1 cellular context compared by ENCODE assay signal in the genomic region with DNA sequence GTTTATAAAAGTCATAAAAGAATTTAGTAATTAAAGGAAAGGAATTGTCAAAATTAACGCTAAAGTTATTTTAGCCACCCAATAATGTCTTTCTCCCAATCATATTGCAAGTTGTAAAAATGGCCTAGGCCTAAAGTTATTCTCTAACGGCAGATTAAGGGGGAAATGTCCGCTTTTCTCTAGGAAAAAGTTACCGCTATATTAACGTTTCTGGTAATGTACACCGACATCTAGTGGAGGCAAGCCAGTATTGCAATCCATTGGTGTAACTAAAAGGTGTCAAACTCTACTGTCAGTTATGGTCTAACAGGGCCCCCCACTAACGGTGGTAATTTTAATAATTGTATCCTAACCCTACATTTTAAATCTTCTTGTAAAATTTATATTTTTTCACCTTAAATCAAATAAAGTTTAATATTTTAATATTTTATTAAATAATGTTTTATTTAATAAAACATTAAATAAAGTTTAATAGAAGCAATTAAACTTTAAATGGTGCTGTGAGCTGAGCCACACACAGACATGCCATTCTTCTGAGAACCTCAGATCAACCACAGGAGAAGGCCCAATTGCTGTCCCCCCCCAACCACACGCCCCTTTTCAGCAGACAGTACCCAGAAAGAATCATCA.
TF ChIP-seq lines count a peak whose summit lies in the region.

No MANE protein-coding gene starts in this region.

TF ChIP-seq in K562, 482 proteins besides CTCF, POLR2A, EP300 and RAD21 (continues in another document):
- TF ChIP-seq RHOXF2B (CRISPR knock-in tag; conservative IDR thresholded peaks at IDR 0.05) (no peak), ZNF124 (CRISPR knock-in tag; IDR thresholded peaks at IDR 0.05) (no peak), CC2D1A (IDR thresholded peaks at IDR 0.05) (peak; percentile 81), BRD4 (IDR thresholded peaks at IDR 0.05) (no peak), NFXL1 (CRISPR knock-in tag; IDR thresholded peaks at IDR 0.05) (no peak), RB1 (IDR thresholded peaks at IDR 0.05; ENCODE audit: low read depth) (no peak), NFATC3 (IDR thresholded peaks at IDR 0.05) (no peak), FOXM1 (IDR thresholded peaks at IDR 0.05; ENCODE audit: low read depth) (no peak), FOXM1 (CRISPR knock-in tag; IDR thresholded peaks at IDR 0.05; ENCODE audit: low read depth) (no peak), RBFOX2 (IDR thresholded peaks at IDR 0.05; ENCODE audit: low read depth, low read length) (no peak), ATF7 (IDR thresholded peaks at IDR 0.05) (no peak), CBX3 (IDR thresholded peaks at IDR 0.05; ENCODE audit: borderline replicate concordance in 1 of 2, low read length in 2 of 2) (peak in 1 of 2 experiments; percentile 77; a peak in 1 of 3 replicates), HIVEP1 (CRISPR knock-in tag; IDR thresholded peaks at IDR 0.05) (no peak), SIRT6 (IDR thresholded peaks at IDR 0.05; ENCODE audit: low read depth, low read length) (no peak), ETS2 (tag; IDR thresholded peaks at IDR 0.05; ENCODE audit: borderline replicate concordance, poor library complexity, severe bottlenecking) (no peak), ZNF239 (CRISPR knock-in tag; IDR thresholded peaks at IDR 0.05) (no peak), CXXC5 (CRISPR knock-in tag; IDR thresholded peaks at IDR 0.05) (no peak), ZNF354B (CRISPR knock-in tag; IDR thresholded peaks at IDR 0.05) (no peak), TSC22D4 (tag; IDR thresholded peaks at IDR 0.05) (no peak), POLR2H (tag; IDR thresholded peaks at IDR 0.05; ENCODE audit: low read depth) (no peak), U2AF2 (optimal IDR thresholded peaks at IDR 0.05; ENCODE audit: low read depth, low read length) (no peak), SMARCE1 (IDR thresholded peaks at IDR 0.05) (no peak), MEIS2 (IDR thresholded peaks at IDR 0.05; ENCODE audit: partially characterized antibody) (no peak), ZNF134 (CRISPR knock-in tag; conservative IDR thresholded peaks at IDR 0.05) (no peak), ZNF445 (CRISPR knock-in tag; IDR thresholded peaks at IDR 0.05; ENCODE audit: low read depth) (no peak), POLR2AphosphoS5 (IDR thresholded peaks at IDR 0.05; ENCODE audit: control insufficient read depth, insufficient read depth, low read depth, low read length) (no peak), FOXK2 (conservative IDR thresholded peaks at IDR 0.05 in 1 of 2, IDR thresholded peaks at IDR 0.05 in 1 of 2; ENCODE audit: low read depth in 2 of 2) (no peak), HMGN3 (IDR thresholded peaks at IDR 0.05; ENCODE audit: borderline replicate concordance, extremely low read depth, insufficient read length, low read depth, low read length) (no peak), SNIP1 (IDR thresholded peaks at IDR 0.05; ENCODE audit: low read depth) (no peak), ZC3H4 (CRISPR knock-in tag; IDR thresholded peaks at IDR 0.05; ENCODE audit: borderline replicate concordance) (no peak), HMG20B (CRISPR knock-in tag; IDR thresholded peaks at IDR 0.05) (no peak), ZNF780A (CRISPR knock-in tag; IDR thresholded peaks at IDR 0.05) (no peak), SMC3 (conservative IDR thresholded peaks at IDR 0.05; ENCODE audit: insufficient read depth, low read depth, low read length) (peak; percentile 55), KLF16 (IDR thresholded peaks at IDR 0.05) (peak; percentile 8; the same call in 1 of the 2 replicates), BCOR (IDR thresholded peaks at IDR 0.05) (no peak)
- TF ChIP-seq, protein P1, sequence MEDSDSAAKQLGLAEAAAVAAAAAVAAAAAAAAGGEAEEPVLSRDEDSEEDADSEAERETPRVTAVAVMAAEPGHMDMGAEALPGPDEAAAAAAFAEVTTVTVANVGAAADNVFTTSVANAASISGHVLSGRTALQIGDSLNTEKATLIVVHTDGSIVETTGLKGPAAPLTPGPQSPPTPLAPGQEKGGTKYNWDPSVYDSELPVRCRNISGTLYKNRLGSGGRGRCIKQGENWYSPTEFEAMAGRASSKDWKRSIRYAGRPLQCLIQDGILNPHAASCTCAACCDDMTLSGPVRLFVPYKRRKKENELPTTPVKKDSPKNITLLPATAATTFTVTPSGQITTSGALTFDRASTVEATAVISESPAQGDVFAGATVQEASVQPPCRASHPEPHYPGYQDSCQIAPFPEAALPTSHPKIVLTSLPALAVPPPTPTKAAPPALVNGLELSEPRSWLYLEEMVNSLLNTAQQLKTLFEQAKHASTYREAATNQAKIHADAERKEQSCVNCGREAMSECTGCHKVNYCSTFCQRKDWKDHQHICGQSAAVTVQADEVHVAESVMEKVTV (CRISPR knock-in tag; IDR thresholded peaks at IDR 0.05) = peak; percentile 35; the same call in 1 of the 2 replicates
- TF ChIP-seq, protein P2, sequence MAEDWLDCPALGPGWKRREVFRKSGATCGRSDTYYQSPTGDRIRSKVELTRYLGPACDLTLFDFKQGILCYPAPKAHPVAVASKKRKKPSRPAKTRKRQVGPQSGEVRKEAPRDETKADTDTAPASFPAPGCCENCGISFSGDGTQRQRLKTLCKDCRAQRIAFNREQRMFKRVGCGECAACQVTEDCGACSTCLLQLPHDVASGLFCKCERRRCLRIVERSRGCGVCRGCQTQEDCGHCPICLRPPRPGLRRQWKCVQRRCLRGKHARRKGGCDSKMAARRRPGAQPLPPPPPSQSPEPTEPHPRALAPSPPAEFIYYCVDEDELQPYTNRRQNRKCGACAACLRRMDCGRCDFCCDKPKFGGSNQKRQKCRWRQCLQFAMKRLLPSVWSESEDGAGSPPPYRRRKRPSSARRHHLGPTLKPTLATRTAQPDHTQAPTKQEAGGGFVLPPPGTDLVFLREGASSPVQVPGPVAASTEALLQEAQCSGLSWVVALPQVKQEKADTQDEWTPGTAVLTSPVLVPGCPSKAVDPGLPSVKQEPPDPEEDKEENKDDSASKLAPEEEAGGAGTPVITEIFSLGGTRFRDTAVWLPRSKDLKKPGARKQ (CRISPR knock-in tag; IDR thresholded peaks at IDR 0.05) = 0 out of 2 replicates have a peak, but pooled peaks have one; percentile 65
- TF ChIP-seq, protein P3, sequence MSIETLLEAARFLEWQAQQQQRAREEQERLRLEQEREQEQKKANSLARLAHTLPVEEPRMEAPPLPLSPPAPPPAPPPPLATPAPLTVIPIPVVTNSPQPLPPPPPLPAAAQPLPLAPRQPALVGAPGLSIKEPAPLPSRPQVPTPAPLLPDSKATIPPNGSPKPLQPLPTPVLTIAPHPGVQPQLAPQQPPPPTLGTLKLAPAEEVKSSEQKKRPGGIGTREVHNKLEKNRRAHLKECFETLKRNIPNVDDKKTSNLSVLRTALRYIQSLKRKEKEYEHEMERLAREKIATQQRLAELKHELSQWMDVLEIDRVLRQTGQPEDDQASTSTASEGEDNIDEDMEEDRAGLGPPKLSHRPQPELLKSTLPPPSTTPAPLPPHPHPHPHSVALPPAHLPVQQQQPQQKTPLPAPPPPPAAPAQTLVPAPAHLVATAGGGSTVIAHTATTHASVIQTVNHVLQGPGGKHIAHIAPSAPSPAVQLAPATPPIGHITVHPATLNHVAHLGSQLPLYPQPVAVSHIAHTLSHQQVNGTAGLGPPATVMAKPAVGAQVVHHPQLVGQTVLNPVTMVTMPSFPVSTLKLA (conservative IDR thresholded peaks at IDR 0.05) = 0 out of 4 replicates have a peak, but pooled peaks of 1 of the 2 experiments have one; percentile 12
- TF ChIP-seq, protein P4, sequence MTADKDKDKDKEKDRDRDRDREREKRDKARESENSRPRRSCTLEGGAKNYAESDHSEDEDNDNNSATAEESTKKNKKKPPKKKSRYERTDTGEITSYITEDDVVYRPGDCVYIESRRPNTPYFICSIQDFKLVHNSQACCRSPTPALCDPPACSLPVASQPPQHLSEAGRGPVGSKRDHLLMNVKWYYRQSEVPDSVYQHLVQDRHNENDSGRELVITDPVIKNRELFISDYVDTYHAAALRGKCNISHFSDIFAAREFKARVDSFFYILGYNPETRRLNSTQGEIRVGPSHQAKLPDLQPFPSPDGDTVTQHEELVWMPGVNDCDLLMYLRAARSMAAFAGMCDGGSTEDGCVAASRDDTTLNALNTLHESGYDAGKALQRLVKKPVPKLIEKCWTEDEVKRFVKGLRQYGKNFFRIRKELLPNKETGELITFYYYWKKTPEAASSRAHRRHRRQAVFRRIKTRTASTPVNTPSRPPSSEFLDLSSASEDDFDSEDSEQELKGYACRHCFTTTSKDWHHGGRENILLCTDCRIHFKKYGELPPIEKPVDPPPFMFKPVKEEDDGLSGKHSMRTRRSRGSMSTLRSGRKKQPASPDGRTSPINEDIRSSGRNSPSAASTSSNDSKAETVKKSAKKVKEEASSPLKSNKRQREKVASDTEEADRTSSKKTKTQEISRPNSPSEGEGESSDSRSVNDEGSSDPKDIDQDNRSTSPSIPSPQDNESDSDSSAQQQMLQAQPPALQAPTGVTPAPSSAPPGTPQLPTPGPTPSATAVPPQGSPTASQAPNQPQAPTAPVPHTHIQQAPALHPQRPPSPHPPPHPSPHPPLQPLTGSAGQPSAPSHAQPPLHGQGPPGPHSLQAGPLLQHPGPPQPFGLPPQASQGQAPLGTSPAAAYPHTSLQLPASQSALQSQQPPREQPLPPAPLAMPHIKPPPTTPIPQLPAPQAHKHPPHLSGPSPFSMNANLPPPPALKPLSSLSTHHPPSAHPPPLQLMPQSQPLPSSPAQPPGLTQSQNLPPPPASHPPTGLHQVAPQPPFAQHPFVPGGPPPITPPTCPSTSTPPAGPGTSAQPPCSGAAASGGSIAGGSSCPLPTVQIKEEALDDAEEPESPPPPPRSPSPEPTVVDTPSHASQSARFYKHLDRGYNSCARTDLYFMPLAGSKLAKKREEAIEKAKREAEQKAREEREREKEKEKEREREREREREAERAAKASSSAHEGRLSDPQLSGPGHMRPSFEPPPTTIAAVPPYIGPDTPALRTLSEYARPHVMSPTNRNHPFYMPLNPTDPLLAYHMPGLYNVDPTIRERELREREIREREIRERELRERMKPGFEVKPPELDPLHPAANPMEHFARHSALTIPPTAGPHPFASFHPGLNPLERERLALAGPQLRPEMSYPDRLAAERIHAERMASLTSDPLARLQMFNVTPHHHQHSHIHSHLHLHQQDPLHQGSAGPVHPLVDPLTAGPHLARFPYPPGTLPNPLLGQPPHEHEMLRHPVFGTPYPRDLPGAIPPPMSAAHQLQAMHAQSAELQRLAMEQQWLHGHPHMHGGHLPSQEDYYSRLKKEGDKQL (CRISPR knock-in tag; IDR thresholded peaks at IDR 0.05; ENCODE audit: borderline replicate concordance) = no peak
- TF ChIP-seq, protein P5, sequence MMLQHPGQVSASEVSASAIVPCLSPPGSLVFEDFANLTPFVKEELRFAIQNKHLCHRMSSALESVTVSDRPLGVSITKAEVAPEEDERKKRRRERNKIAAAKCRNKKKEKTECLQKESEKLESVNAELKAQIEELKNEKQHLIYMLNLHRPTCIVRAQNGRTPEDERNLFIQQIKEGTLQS (IDR thresholded peaks at IDR 0.05) = no peak
- TF ChIP-seq, protein P5 (CRISPR knock-in tag; conservative IDR thresholded peaks at IDR 0.05) = no peak
- TF ChIP-seq, protein P6, sequence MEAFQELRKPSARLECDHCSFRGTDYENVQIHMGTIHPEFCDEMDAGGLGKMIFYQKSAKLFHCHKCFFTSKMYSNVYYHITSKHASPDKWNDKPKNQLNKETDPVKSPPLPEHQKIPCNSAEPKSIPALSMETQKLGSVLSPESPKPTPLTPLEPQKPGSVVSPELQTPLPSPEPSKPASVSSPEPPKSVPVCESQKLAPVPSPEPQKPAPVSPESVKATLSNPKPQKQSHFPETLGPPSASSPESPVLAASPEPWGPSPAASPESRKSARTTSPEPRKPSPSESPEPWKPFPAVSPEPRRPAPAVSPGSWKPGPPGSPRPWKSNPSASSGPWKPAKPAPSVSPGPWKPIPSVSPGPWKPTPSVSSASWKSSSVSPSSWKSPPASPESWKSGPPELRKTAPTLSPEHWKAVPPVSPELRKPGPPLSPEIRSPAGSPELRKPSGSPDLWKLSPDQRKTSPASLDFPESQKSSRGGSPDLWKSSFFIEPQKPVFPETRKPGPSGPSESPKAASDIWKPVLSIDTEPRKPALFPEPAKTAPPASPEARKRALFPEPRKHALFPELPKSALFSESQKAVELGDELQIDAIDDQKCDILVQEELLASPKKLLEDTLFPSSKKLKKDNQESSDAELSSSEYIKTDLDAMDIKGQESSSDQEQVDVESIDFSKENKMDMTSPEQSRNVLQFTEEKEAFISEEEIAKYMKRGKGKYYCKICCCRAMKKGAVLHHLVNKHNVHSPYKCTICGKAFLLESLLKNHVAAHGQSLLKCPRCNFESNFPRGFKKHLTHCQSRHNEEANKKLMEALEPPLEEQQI (IDR thresholded peaks at IDR 0.05) = peak; percentile 91
- TF ChIP-seq, protein P7, sequence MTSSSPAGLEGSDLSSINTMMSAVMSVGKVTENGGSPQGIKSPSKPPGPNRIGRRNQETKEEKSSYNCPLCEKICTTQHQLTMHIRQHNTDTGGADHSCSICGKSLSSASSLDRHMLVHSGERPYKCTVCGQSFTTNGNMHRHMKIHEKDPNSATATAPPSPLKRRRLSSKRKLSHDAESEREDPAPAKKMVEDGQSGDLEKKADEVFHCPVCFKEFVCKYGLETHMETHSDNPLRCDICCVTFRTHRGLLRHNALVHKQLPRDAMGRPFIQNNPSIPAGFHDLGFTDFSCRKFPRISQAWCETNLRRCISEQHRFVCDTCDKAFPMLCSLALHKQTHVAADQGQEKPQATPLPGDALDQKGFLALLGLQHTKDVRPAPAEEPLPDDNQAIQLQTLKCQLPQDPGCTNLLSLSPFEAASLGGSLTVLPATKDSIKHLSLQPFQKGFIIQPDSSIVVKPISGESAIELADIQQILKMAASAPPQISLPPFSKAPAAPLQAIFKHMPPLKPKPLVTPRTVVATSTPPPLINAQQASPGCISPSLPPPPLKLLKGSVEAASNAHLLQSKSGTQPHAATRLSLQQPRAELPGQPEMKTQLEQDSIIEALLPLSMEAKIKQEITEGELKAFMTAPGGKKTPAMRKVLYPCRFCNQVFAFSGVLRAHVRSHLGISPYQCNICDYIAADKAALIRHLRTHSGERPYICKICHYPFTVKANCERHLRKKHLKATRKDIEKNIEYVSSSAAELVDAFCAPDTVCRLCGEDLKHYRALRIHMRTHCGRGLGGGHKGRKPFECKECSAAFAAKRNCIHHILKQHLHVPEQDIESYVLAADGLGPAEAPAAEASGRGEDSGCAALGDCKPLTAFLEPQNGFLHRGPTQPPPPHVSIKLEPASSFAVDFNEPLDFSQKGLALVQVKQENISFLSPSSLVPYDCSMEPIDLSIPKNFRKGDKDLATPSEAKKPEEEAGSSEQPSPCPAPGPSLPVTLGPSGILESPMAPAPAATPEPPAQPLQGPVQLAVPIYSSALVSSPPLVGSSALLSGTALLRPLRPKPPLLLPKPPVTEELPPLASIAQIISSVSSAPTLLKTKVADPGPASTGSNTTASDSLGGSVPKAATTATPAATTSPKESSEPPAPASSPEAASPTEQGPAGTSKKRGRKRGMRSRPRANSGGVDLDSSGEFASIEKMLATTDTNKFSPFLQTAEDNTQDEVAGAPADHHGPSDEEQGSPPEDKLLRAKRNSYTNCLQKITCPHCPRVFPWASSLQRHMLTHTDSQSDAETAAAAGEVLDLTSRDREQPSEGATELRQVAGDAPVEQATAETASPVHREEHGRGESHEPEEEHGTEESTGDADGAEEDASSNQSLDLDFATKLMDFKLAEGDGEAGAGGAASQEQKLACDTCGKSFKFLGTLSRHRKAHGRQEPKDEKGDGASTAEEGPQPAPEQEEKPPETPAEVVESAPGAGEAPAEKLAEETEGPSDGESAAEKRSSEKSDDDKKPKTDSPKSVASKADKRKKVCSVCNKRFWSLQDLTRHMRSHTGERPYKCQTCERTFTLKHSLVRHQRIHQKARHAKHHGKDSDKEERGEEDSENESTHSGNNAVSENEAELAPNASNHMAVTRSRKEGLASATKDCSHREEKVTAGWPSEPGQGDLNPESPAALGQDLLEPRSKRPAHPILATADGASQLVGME (CRISPR knock-in tag; IDR thresholded peaks at IDR 0.05) = no peak
